Comparison of ENCODE assay signal across 33 cellular contexts in the genomic region with DNA sequence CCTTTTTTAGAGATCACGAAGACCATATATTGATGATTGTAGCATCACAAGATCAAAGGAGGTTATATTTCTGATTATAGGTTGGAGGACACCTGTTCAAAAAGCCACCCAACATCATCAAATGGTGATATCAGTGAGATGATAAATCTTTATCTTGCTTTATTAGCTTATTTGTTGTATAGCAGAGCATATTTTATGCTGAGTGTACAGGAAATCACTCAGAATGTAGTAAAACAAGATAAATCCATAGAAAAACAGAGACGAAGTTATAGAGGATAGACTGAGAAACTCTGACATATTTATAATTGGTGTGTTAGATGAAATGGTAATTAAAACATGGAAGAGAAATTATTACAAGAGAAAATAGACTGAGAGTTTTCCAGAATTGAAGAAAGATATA.
DNase-seq lines count a peak whose midpoint lies in the region; ATAC-seq, FAIRE-seq and TF ChIP-seq lines count a peak whose summit lies in the region.
"Had no signal": no experiment of that assay in that cellular context is flagged by ENCODE, and none has a peak within 500 bp of the region (broad histone marks: within the 10 kb centered on the region; RNA-seq: fewer than 3 reads in every experiment).

No MANE protein-coding gene starts in this region.

- dilution Hi-C loops in IMR-90 (cut with HindIII; ENCODE audit: low sequenced_read_pairs, unreplicated experiment): no loop called here

- H3K79me1 ChIP-seq in IMR-90 (ENCODE audit: low read depth in 1 of 2, low read length in 2 of 2): no peaks in the 10 kb centered on the region

- H3K36me3 ChIP-seq in HepG2 (replicated peaks in 1 of 2; ENCODE audit: control insufficient read depth in 1 of 2, insufficient read depth in 2 of 2, low read length in 2 of 2) (no peaks in the 10 kb centered on the region), right lobe of liver (no peaks in the 10 kb centered on the region), IMR-90 (ENCODE audit: control insufficient read depth, insufficient read depth, low read length) (no peaks in the 10 kb centered on the region), K562 (ENCODE audit: control insufficient read depth, insufficient read depth, low read length) (no peaks in the 10 kb centered on the region), transverse colon (no peaks in the 10 kb centered on the region), psoas muscle (ENCODE audit: insufficient read depth in 1 of 2, low read depth in 1 of 2) (no peaks in the 10 kb centered on the region)
- H3K36me3 ChIP-seq: BE2C; BLaER1; BLaER1 treated with 17β-estradiol and CSF1 and Interleukin-3, amounts not matched to agents 10 nM and 100 nM had no signal

- H3K56ac ChIP-seq in IMR-90 (ENCODE audit: extremely low read depth, insufficient read depth, low read length): no peak overlapping the region

- no peaks in the 10 kb centered on the region for H3K9me1 ChIP-seq in IMR-90 (ENCODE audit: insufficient read depth, low read length)
- H3K9me1 ChIP-seq in K562 (ENCODE audit: control insufficient read depth, insufficient read depth, low read length): no peaks in the 10 kb centered on the region

- H2BK120ac ChIP-seq in IMR-90 (ENCODE audit: low read depth, low read length): no peak overlapping the region

- H3K9ac ChIP-seq in HepG2 (ENCODE audit: insufficient read depth, low read depth, low read length) (no peak overlapping the region), IMR-90 (ENCODE audit: low read depth, low read length) (no peak overlapping the region), K562 (ENCODE audit: insufficient read depth in 1 of 2, low read depth in 2 of 2, low read length in 2 of 2) (no peak overlapping the region)
- H3K9ac ChIP-seq: BLaER1; BLaER1 treated with 17β-estradiol and CSF1 and Interleukin-3, amounts not matched to agents 10 nM and 100 nM had no signal

- CTCF ChIA-PET in HepG2 (lab: Yijun Ruan, JAX; ENCODE audit: low intra/inter-chr PET ratio, low total read pairs) (no interaction called here), A549 (lab: Yijun Ruan, JAX) (no interaction called here), IMR-90 (lab: Yijun Ruan, JAX) (no interaction called here), K562 (lab: Yijun Ruan, JAX; ENCODE audit: low intra/inter-chr PET ratio) (no interaction called here)

- WGBS in HepG2 (ENCODE audit: low lambda C conversion rate): 5% methylated on average over 2 of the region's 2 CpGs
- 43% methylated on average over 2 of the region's 2 CpGs for WGBS in right lobe of liver (ENCODE audit: insufficient coverage, low coverage, low lambda C conversion rate, missing lambda C conversion rate)
- WGBS in A549 (ENCODE audit: missing lambda C conversion rate): 0% methylated on average over 2 of the region's 2 CpGs
- no CpG with 5 or more reads among the region's 2 CpGs for WGBS in IMR-90 (ENCODE audit: extremely low coverage in 2 of 2, insufficient read length in 1 of 2), 2 experiments
- WGBS in K562 (ENCODE audit: insufficient coverage, low coverage, missing lambda C conversion rate): 0% methylated on average over 2 of the region's 2 CpGs
- WGBS in transverse colon (ENCODE audit: low coverage in 1 of 2), 2 donors: 88 to 89% methylated on average over 2 of the region's 2 CpGs
- WGBS in psoas muscle, 3 donors: 89 to 95% (median 90%) methylated on average over 2 of the region's 2 CpGs

- H3K4me1 ChIP-seq in HepG2 (ENCODE audit: insufficient read depth, low read length) (no peaks in the 10 kb centered on the region), right lobe of liver (no peaks in the 10 kb centered on the region), A549 (no peaks in the 10 kb centered on the region), IMR-90 (ENCODE audit: control insufficient read depth, insufficient read depth, low read length) (no peaks in the 10 kb centered on the region), K562 (replicated peaks in 1 of 2; ENCODE audit: control insufficient read depth in 2 of 2, insufficient read depth in 2 of 2, low read length in 2 of 2) (no peaks in the 10 kb centered on the region), transverse colon (no peaks in the 10 kb centered on the region), psoas muscle (no peaks in the 10 kb centered on the region)
- H3K4me1 ChIP-seq: BE2C, Caco-2 had no signal

- POLR2A ChIA-PET in HepG2 (lab: Yijun Ruan, JAX) (no interaction called here), A549 (lab: Yijun Ruan, JAX) (no interaction called here), IMR-90 (lab: Charles Lee; ENCODE audit: unreplicated experiment) (no interaction called here), K562 (lab: Yijun Ruan, JAX) (no interaction called here)

- H2BK20ac ChIP-seq in IMR-90 (ENCODE audit: low read depth, low read length): no peak overlapping the region

- H3K4me2 ChIP-seq in HepG2 (ENCODE audit: low read depth, low read length) (no peak overlapping the region), A549 (no peak overlapping the region), IMR-90 (ENCODE audit: low read depth, low read length) (no peak overlapping the region), K562 (ENCODE audit: insufficient read depth, low read length) (no peak overlapping the region)
- H3K4me2 ChIP-seq: BLaER1; BLaER1 treated with 17β-estradiol and CSF1 and Interleukin-3, amounts not matched to agents 10 nM and 100 nM had no signal

- H3K4ac ChIP-seq in IMR-90 (ENCODE audit: low read depth, low read length): no peak overlapping the region

- H3K79me2 ChIP-seq in HepG2 (ENCODE audit: insufficient read depth, low read length): no peaks in the 10 kb centered on the region
- H3K79me2 ChIP-seq in K562 (ENCODE audit: control insufficient read depth, insufficient read depth, low read length): no peaks in the 10 kb centered on the region

- no peak overlapping the region for H4K91ac ChIP-seq in IMR-90 (ENCODE audit: insufficient read depth, low read depth, low read length)

- TF ChIP-seq RAD21 in HepG2 (CRISPR knock-in tag; IDR thresholded peaks at IDR 0.05) (no peak), A549 (conservative IDR thresholded peaks at IDR 0.05 in 1 of 2, IDR thresholded peaks at IDR 0.05 in 1 of 2) (no peak), IMR-90 (IDR thresholded peaks at IDR 0.05; ENCODE audit: low read length) (no peak), K562 (CRISPR knock-in tag; conservative IDR thresholded peaks at IDR 0.05 in 1 of 2, IDR thresholded peaks at IDR 0.05 in 1 of 2) (no peak)

- no peaks in the 10 kb centered on the region for H4K20me1 ChIP-seq in HepG2 (ENCODE audit: insufficient read depth, low read length)
- no peaks in the 10 kb centered on the region for H4K20me1 ChIP-seq in IMR-90 (ENCODE audit: insufficient read depth, low read length)
- no peaks in the 10 kb centered on the region for H4K20me1 ChIP-seq in K562 (replicated peaks; ENCODE audit: control insufficient read depth, insufficient read depth, low read length)
- H4K20me1 ChIP-seq: BLaER1; BLaER1 treated with 17β-estradiol and CSF1 and Interleukin-3, amounts not matched to agents 10 nM and 100 nM had no signal

- no peak overlapping the region for H3K14ac ChIP-seq in IMR-90 (replicated peaks; ENCODE audit: low read depth, low read length)

- no peak overlapping the region for H3K23ac ChIP-seq in IMR-90 (ENCODE audit: low read depth, low read length)

- BruUV-seq in HepG2 (replicated peaks; lab: Mats Ljungman, UMichigan) (no TSS peak), IMR-90 (replicated peaks; lab: Mats Ljungman, UMichigan) (no TSS peak), K562 (replicated peaks; lab: Mats Ljungman, UMichigan) (no TSS peak)

- intact Hi-C loops in HepG2 (cut with micrococcal nuclease; ENCODE audit: unreplicated experiment): no loop called here
- intact Hi-C loops in right lobe of liver (cut with DNase I): no loop called here
- intact Hi-C loops in IMR-90 (cut with micrococcal nuclease): no loop called here
- intact Hi-C loops in K562 (cut with micrococcal nuclease): no loop called here
- intact Hi-C loops in transverse colon (cut with DNase I; ENCODE audit: low total_unique reads): no loop called here
- intact Hi-C loops in psoas muscle (cut with DNase I): no loop called here

- no peak overlapping the region for H2BK5ac ChIP-seq in IMR-90 (ENCODE audit: low read depth, low read length, poor library complexity, severe bottlenecking)

- no peak for DNase-seq in HepG2 (ENCODE audit: low spot score)
- no peak for DNase-seq in right lobe of liver
- no peak for DNase-seq in A549 (ENCODE audit: low read depth in 1 of 2, low spot score in 1 of 2)
- DNase-seq in IMR-90: no peak
- DNase-seq in K562 (ENCODE audit: extremely low read depth in 1 of 4, low spot score in 3 of 4): no peak
- DNase-seq in transverse colon: no peak
- no peak for DNase-seq in psoas muscle
- no peak for DNase-seq in NCI-H774 (lab: John Stamatoyannopoulos, UW)
- DNase-seq: 8988T; ACHN; AML-193; BE2C; C1 segment of cervical spinal cord; Caco-2; Calu3; CD4-positive, alpha-beta memory T cell; CD4-positive, alpha-beta T cell; CD4-positive, CD25-positive, alpha-beta regulatory T cell; CD8-positive, alpha-beta memory T cell; CD8-positive, alpha-beta T cell; COR-L47; DMS 273 treated with DMSO at 0.1 percent for 48 hours; DMS153; DMS53; DMS79; DMS79 treated with DMSO at 0.1 percent for 48 hours; DND-41; EL had no signal

- no peak overlapping the region for H2BK15ac ChIP-seq in IMR-90 (ENCODE audit: low read depth, low read length)

- no peak overlapping the region for H2AK5ac ChIP-seq in IMR-90 (ENCODE audit: low read depth, low read length)

- ATAC-seq in HepG2 (no peak), right lobe of liver (no peak), A549 (no peak), IMR-90 (ENCODE audit: low read depth) (no peak), K562 (no peak), psoas muscle (no peak)
- ATAC-seq: CD8-positive, alpha-beta T cell had no signal

- in situ Hi-C loops in HepG2 (cut with HindIII; ENCODE audit: extremely low pct_ligation_motif_present, low pct_unique_long_range_greater_than_20kb) (loop anchor here (25.0 kb wide), 1 partner anchor 107 kb away; no protein-coding TSS in a partner anchor), IMR-90 (cut with MboI; ENCODE audit: low sequenced_read_pairs) (no loop called here), K562 (cut with MboI) (no loop called here), transverse colon (cut with MboI; ENCODE audit: low pct_ligation_motif_present in 1 of 4, low pct_unique_long_range_greater_than_20kb in 1 of 4, low sequenced_read_pairs in 3 of 4) (no loop called here)

- TF ChIP-seq CTCF in HepG2 (CRISPR knock-in tag; IDR thresholded peaks at IDR 0.05) (no peak), right lobe of liver (IDR thresholded peaks at IDR 0.05) (no peak), A549 (IDR thresholded peaks at IDR 0.05) (no peak), IMR-90 (conservative IDR thresholded peaks at IDR 0.05; ENCODE audit: low read depth, low read length) (no peak), K562 (IDR thresholded peaks at IDR 0.05 in 2 of 3, conservative IDR thresholded peaks at IDR 0.05 in 1 of 3; ENCODE audit: insufficient read depth in 2 of 3, low read depth in 1 of 3, low read length in 3 of 3) (no peak), transverse colon (IDR thresholded peaks at IDR 0.05) (no peak), psoas muscle (IDR thresholded peaks at IDR 0.05) (no peak)

- peaks cover 2% of the 10 kb centered on the region for H3K9me3 ChIP-seq in HepG2 (ENCODE audit: low read length)
- no peaks in the 10 kb centered on the region for H3K9me3 ChIP-seq in right lobe of liver
- H3K9me3 ChIP-seq in A549: no peaks in the 10 kb centered on the region
- no peaks in the 10 kb centered on the region for H3K9me3 ChIP-seq in IMR-90 (ENCODE audit: control insufficient read depth, insufficient read depth, low read length)
- H3K9me3 ChIP-seq in K562 (replicated peaks; ENCODE audit: control insufficient read depth, insufficient read depth, low read depth, low read length): no peaks in the 10 kb centered on the region
- no peaks in the 10 kb centered on the region for H3K9me3 ChIP-seq in transverse colon
- no peaks in the 10 kb centered on the region for H3K9me3 ChIP-seq in psoas muscle
- H3K9me3 ChIP-seq: BE2C, BLaER1, Caco-2 had no signal

- H2AK9ac ChIP-seq in IMR-90 (replicated peaks; ENCODE audit: low read depth, low read length, poor library complexity): no peak overlapping the region

- TF ChIP-seq POLR2A in HepG2 (IDR thresholded peaks at IDR 0.05; ENCODE audit: insufficient read depth in 1 of 2, low read depth in 2 of 2, low read length in 2 of 2) (no peak), right lobe of liver (IDR thresholded peaks at IDR 0.05) (no peak), A549 (IDR thresholded peaks at IDR 0.05; ENCODE audit: low read length) (no peak), IMR-90 (IDR thresholded peaks at IDR 0.05; ENCODE audit: low read depth, low read length) (no peak), K562 (conservative IDR thresholded peaks at IDR 0.05) (no peak), transverse colon (IDR thresholded peaks at IDR 0.05) (no peak)

- no peak overlapping the region for H3K18ac ChIP-seq in IMR-90 (ENCODE audit: low read depth, low read length)

- TF ChIP-seq EP300 in HepG2 (IDR thresholded peaks at IDR 0.05; ENCODE audit: low read depth in 2 of 2, low read length in 2 of 2) (no peak), HepG2 (CRISPR knock-in tag; IDR thresholded peaks at IDR 0.05; ENCODE audit: borderline replicate concordance) (no peak), A549 (IDR thresholded peaks at IDR 0.05) (no peak), K562 (IDR thresholded peaks at IDR 0.05; ENCODE audit: low read length) (no peak), transverse colon (IDR thresholded peaks at IDR 0.05; ENCODE audit: low read depth) (no peak)

- no peak overlapping the region for H4K5ac ChIP-seq in IMR-90 (ENCODE audit: low read depth, low read length)

- H3K27me3 ChIP-seq in HepG2 (ENCODE audit: control insufficient read depth in 1 of 2, insufficient read depth in 2 of 2, low read length in 2 of 2): no peaks in the 10 kb centered on the region
- no peaks in the 10 kb centered on the region for H3K27me3 ChIP-seq in right lobe of liver
- H3K27me3 ChIP-seq in IMR-90 (ENCODE audit: control insufficient read depth, insufficient read depth, low read length): no peaks in the 10 kb centered on the region
- H3K27me3 ChIP-seq in K562 (ENCODE audit: control insufficient read depth in 2 of 2, insufficient read depth in 2 of 2, low read length in 2 of 2): no peaks in the 10 kb centered on the region
- H3K27me3 ChIP-seq in transverse colon: no peaks in the 10 kb centered on the region
- no peaks in the 10 kb centered on the region for H3K27me3 ChIP-seq in psoas muscle (ENCODE audit: insufficient read depth in 3 of 3, low read length in 2 of 3)
- H3K27me3 ChIP-seq: BE2C; BLaER1; BLaER1 treated with 17β-estradiol and CSF1 and Interleukin-3, amounts not matched to agents 10 nM and 100 nM had no signal

- no peak overlapping the region for H3K4me3 ChIP-seq in HepG2 (replicated peaks in 1 of 3; ENCODE audit: insufficient read depth in 1 of 3, low read depth in 2 of 3, low read length in 3 of 3)
- H3K4me3 ChIP-seq in right lobe of liver: no peak overlapping the region
- H3K4me3 ChIP-seq in A549: no peak overlapping the region
- H3K4me3 ChIP-seq in IMR-90 (ENCODE audit: insufficient read depth, low read depth, low read length): no peak overlapping the region
- no peak overlapping the region for H3K4me3 ChIP-seq in K562
- no peak overlapping the region for H3K4me3 ChIP-seq in transverse colon
- H3K4me3 ChIP-seq in psoas muscle: no peak overlapping the region
- H3K4me3 ChIP-seq: BLaER1; BLaER1 treated with 17β-estradiol and CSF1 and Interleukin-3, amounts not matched to agents 10 nM and 100 nM had no signal

- H2AFZ ChIP-seq in HepG2 (ENCODE audit: low read length) (no peak overlapping the region), IMR-90 (replicated peaks; ENCODE audit: low read length, poor library complexity) (no peak overlapping the region), K562 (ENCODE audit: low read depth, low read length) (no peak overlapping the region)

- FAIRE-seq in HepG2 (lab: Jason Lieb, UNC): no peak
- FAIRE-seq in A549 (lab: Jason Lieb, UNC): no peak
- no peak for FAIRE-seq in K562 (lab: Jason Lieb, UNC)
- FAIRE-seq: D721Med had no signal

- no peak overlapping the region for H4K8ac ChIP-seq in IMR-90 (ENCODE audit: low read depth in 2 of 2, low read length in 2 of 2)

- H3K27ac ChIP-seq in HepG2 (ENCODE audit: extremely low read length, insufficient read depth, low read length): no peak overlapping the region
- no peak overlapping the region for H3K27ac ChIP-seq in right lobe of liver
- no peak overlapping the region for H3K27ac ChIP-seq in A549
- no peak overlapping the region for H3K27ac ChIP-seq in IMR-90 (ENCODE audit: insufficient read depth, low read length)
- H3K27ac ChIP-seq in K562 (ENCODE audit: extremely low read depth, low read depth, low read length): no peak overlapping the region
- H3K27ac ChIP-seq in transverse colon: no peak overlapping the region
- H3K27ac ChIP-seq in psoas muscle: no peak overlapping the region
- H3K27ac ChIP-seq: 22Rv1; BLaER1; BLaER1 treated with 17β-estradiol and CSF1 and Interleukin-3, amounts not matched to agents 10 nM and 100 nM; C4-2B had no signal
